Comparison of ENCODE assay signal across 9 cellular contexts in genomic region chr10:11145498-11145855, GRCh38.
A peak's percentile ranks its signal among the peaks of the same experiment; 100 is the strongest.
DNase-seq lines count a peak whose midpoint lies in the region; ATAC-seq, FAIRE-seq and TF ChIP-seq lines count a peak whose summit lies in the region.
"Had no signal": no experiment of that assay in that cellular context is flagged by ENCODE, and none has a peak within 500 bp of the region (broad histone marks: within the 10 kb centered on the region; RNA-seq: fewer than 3 reads in every experiment).

No MANE protein-coding gene starts in this region.

- WGBS in small intestine, 3 donors = 52 to 80% (median 68%) methylated on average over 3 of the region's 3 CpGs

- H3K27ac ChIP-seq in small intestine (ENCODE audit: low read depth in 1 of 2, low read length in 1 of 2) = peak overlapping the region; percentile 63 to 66
- H3K27ac ChIP-seq in brain microvascular endothelial cell = no peak overlapping the region

- no peak for FAIRE-seq in small intestine (lab: Jason Lieb, UNC)

- ATAC-seq in GM18861 (IDR thresholded peaks at IDR 0.05; ENCODE audit: unreplicated experiment) (peak; percentile 80), HG02884 (IDR thresholded peaks at IDR 0.05; ENCODE audit: unreplicated experiment) (peak; percentile 72)

- H3K4me3 ChIP-seq in small intestine (ENCODE audit: low read depth in 1 of 2, low read length in 2 of 2) (no peak overlapping the region), brain microvascular endothelial cell (ENCODE audit: low read depth, low read length) (no peak overlapping the region)

- peaks cover 4 to 6% of the 10 kb centered on the region in 2 donors for H3K4me1 ChIP-seq in small intestine (ENCODE audit: control insufficient read depth in 2 of 2, insufficient read depth in 1 of 2, low read depth in 1 of 2, low read length in 1 of 2)

- no peak for TF ChIP-seq CTCF in brain microvascular endothelial cell (IDR thresholded peaks at IDR 0.05; ENCODE audit: low read depth, low read length, missing control alignments)

- H3K36me3 ChIP-seq in small intestine (ENCODE audit: control insufficient read depth in 2 of 2, insufficient read depth in 2 of 2, low read length in 2 of 2) (no peaks in the 10 kb centered on the region), brain microvascular endothelial cell (replicated peaks) (no peaks in the 10 kb centered on the region)

- DNase-seq in OCI-M2 (lab: John Stamatoyannopoulos, UW; ENCODE audit: unreplicated experiment) (peak; percentile 19), amniotic epithelial cell (ENCODE audit: low read depth) (peak; percentile 17), small intestine (peak; percentile 59), brain microvascular endothelial cell (no peak), NCI-H2171 treated with DMSO at 0.1 percent for 48 hours (lab: John Stamatoyannopoulos, UW) (no peak), HK-2 (ENCODE audit: unreplicated experiment) (no peak)
- DNase-seq: IMR-90 had no signal

- H3K27me3 ChIP-seq in small intestine (ENCODE audit: control insufficient read depth in 2 of 2, insufficient read depth in 2 of 2, low read length in 2 of 2) (no peaks in the 10 kb centered on the region), brain microvascular endothelial cell (replicated peaks) (no peaks in the 10 kb centered on the region)

- in situ Hi-C loops in brain microvascular endothelial cell (cut with HindIII; ENCODE audit: low pct_ligation_motif_present, low sequenced_read_pairs) = no loop called here

- no peaks in the 10 kb centered on the region for H3K9me3 ChIP-seq in small intestine (ENCODE audit: control insufficient read depth, low read depth)

Comparison
In these comparisons a context has a peak if more than half of its experiments do, and no peak if none do; other contexts are left out.
1. DNase-seq: peak in OCI-M2 (single experiment), amniotic epithelial cell (single experiment) and small intestine (single experiment); none in brain microvascular endothelial cell (single experiment), NCI-H2171 treated with DMSO at 0.1 percent for 48 hours (single experiment) and HK-2 (single experiment).